8 cellular contexts compared by ENCODE assay signal in genomic region chr1:2584822-2585317, GRCh38.
DNase-seq lines count a peak whose midpoint lies in the region; ATAC-seq lines count a peak whose summit lies in the region.

No MANE protein-coding gene starts in this region.

- peak overlapping the region; percentile 79 for H3K27ac Mint-ChIP-seq in activated naive CD8-positive, alpha-beta T cell treated with anti-CD3 and anti-CD28 coated beads, Interleukin-2, amount 50 U/mL, for 24 hours

- H3K27me3 ChIP-seq in subcutaneous abdominal adipose tissue (ENCODE audit: control insufficient read depth in 5 of 5, insufficient read depth in 4 of 5, low read length in 5 of 5), result peaks cover 0 to 7% (median under 1%) of the 10 kb centered on the region in 5 donors

- H3K36me3 ChIP-seq in subcutaneous abdominal adipose tissue (ENCODE audit: control insufficient read depth in 5 of 5, insufficient read depth in 5 of 5, low read length in 5 of 5), result peaks cover 0 to 11% (median 6%) of the 10 kb centered on the region in 5 donors

- peak overlapping the region in 2 of 5 donors; percentile 23 to 78 for H3K9ac ChIP-seq in subcutaneous abdominal adipose tissue (ENCODE audit: low read length in 5 of 5)

- H3K9me3 ChIP-seq in subcutaneous abdominal adipose tissue (ENCODE audit: control insufficient read depth in 5 of 5, low read length in 5 of 5), result no peaks in the 10 kb centered on the region

- ATAC-seq in HG03342 (IDR thresholded peaks at IDR 0.05; ENCODE audit: unreplicated experiment) (peak; percentile 3), HG02759 (IDR thresholded peaks at IDR 0.05; ENCODE audit: unreplicated experiment) (no peak)
- no peak for ATAC-seq in activated naive CD8-positive, alpha-beta T cell treated with anti-CD3 and anti-CD28 coated beads, Interleukin-2, amount 50 U/mL, for 24 hours

- H3K36me3 Mint-ChIP-seq in activated naive CD8-positive, alpha-beta T cell treated with anti-CD3 and anti-CD28 coated beads, Interleukin-2, amount 50 U/mL, for 24 hours (ENCODE audit: low read depth), result no peaks in the 10 kb centered on the region

- no peaks in the 10 kb centered on the region for H3K27me3 Mint-ChIP-seq in activated naive CD8-positive, alpha-beta T cell treated with anti-CD3 and anti-CD28 coated beads, Interleukin-2, amount 50 U/mL, for 24 hours

- H3K9me3 Mint-ChIP-seq in activated naive CD8-positive, alpha-beta T cell treated with anti-CD3 and anti-CD28 coated beads, Interleukin-2, amount 50 U/mL, for 24 hours, result no peaks in the 10 kb centered on the region

- peak overlapping the region; percentile 79 for H3K27ac ChIP-seq in subcutaneous abdominal adipose tissue (ENCODE audit: low read depth, low read length)

- DNase-seq in activated naive CD8-positive, alpha-beta T cell treated with anti-CD3 and anti-CD28 coated beads, Interleukin-2, amount 50 U/mL, for 24 hours, result no peak
- DNase-seq in left kidney (ENCODE audit: low read depth, low spot score) (peak; percentile 61), NCI-H1694 (lab: John Stamatoyannopoulos, UW) (no peak)
- no peak for DNase-seq in stimulated activated CD4-positive, alpha-beta T cell treated with anti-CD3 and anti-CD28 coated beads, Interleukin-4, amount 100 ng/mL, for 4 hours
- DNase-seq in activated CD4-positive, alpha-beta T cell treated with anti-CD3 and anti-CD28 coated beads for 1 hour, result no peak

- H3K4me1 Mint-ChIP-seq in activated naive CD8-positive, alpha-beta T cell treated with anti-CD3 and anti-CD28 coated beads, Interleukin-2, amount 50 U/mL, for 24 hours, result peaks cover 54% of the 10 kb centered on the region

- peak overlapping the region; percentile 82 for H3K4me3 Mint-ChIP-seq in activated naive CD8-positive, alpha-beta T cell treated with anti-CD3 and anti-CD28 coated beads, Interleukin-2, amount 50 U/mL, for 24 hours

- H3K4me1 ChIP-seq in subcutaneous abdominal adipose tissue (ENCODE audit: control insufficient read depth in 5 of 5, insufficient read depth in 5 of 5, low read length in 5 of 5), result peaks cover 0 to 46% (median 35%) of the 10 kb centered on the region in 5 donors

- H3K4me3 ChIP-seq in subcutaneous abdominal adipose tissue (ENCODE audit: low read depth in 1 of 5, low read length in 5 of 5), result peak overlapping the region; percentile 11 to 90 (median 80)
